ENCODE assay signal across 7 cellular contexts in the genomic region with DNA sequence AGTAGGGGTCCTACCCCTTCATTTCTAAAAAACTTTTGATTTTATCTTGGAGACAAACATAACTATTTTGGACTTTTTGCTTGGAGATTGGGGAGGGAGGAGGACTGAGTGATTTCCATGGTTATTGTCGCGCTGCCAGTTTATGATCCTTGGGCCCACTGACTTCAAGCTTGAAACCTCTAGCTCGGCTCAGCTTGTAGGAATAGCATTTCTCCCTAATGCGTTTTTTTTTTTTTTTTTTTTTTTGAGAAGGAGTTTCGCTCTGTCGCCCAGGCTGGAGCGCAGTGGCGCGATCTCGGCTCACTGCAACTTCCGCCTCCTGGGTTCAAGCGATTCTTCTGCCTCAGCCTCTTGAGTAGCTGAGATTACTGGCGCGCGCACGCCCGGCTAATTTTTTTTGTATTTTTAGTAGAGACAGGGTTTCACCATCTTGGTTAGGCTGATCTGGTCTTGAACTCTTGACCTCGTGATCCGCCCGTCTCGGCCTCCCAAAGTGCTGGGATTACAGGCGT. TPM values are rescaled to one million over a fixed set of nuclear protein-coding genes. Genes with fewer than 3 reads are reported as not detected.
DNase-seq lines count a peak whose midpoint lies in the region; ATAC-seq and TF ChIP-seq lines count a peak whose summit lies in the region.
"Not testable (repeated sequence)": the region's sequence is repeated elsewhere in the genome, so short reads cannot be mapped to it uniquely, and the experiment has no call there.

No MANE protein-coding gene starts in this region.

- peak overlapping the region; percentile 69 for H3K4me3 ChIP-seq in MM.1S (ENCODE audit: low read length)
- peak overlapping the region in 3 of 4 donors; percentile 74 to 86 (median 79) for H3K4me3 ChIP-seq in esophagus squamous epithelium
- peak overlapping the region in 2 of 3 donors; percentile 32 to 83 for H3K4me3 ChIP-seq in liver (ENCODE audit: low read depth in 1 of 3, low read length in 3 of 3)
- peak overlapping the region; percentile 94 for H3K4me3 ChIP-seq in parathyroid adenoma (ENCODE audit: low read depth, low read length)

- H3K9ac ChIP-seq in MM.1S (ENCODE audit: low read length); liver (ENCODE audit: low read depth in 1 of 2, low read length in 2 of 2); parathyroid adenoma: not testable (repeated sequence)

- not testable (repeated sequence) for H3K27me3 Mint-ChIP-seq in WTC11 (ENCODE audit: low read depth)

- not testable (repeated sequence) for TF ChIP-seq POLR2A in esophagus squamous epithelium (IDR thresholded peaks at IDR 0.05)

- H3F3A ChIP-seq in MM.1S (ENCODE audit: insufficient read depth, low read length) = not testable (repeated sequence)

- not testable (repeated sequence) for H3K9me2 ChIP-seq in MM.1S (replicated peaks; ENCODE audit: insufficient read depth, low read length)

- H3K4me2 ChIP-seq in MM.1S (ENCODE audit: low read depth, low read length) = peak overlapping the region; percentile 89
- peak overlapping the region; percentile 89 for H3K4me2 ChIP-seq in parathyroid adenoma (ENCODE audit: low read length)

- H3K4me3 Mint-ChIP-seq in WTC11 = peak overlapping the region; percentile 93

- ATAC-seq in WTC11 = not testable (repeated sequence)

- DNase-seq in GM03348 (ENCODE audit: low spot score) = peak; percentile 16
- DNase-seq in MM.1S; WTC11 (ENCODE audit: low spot score); esophagus squamous epithelium (lab: John Stamatoyannopoulos, UW): not testable (repeated sequence)
- peak; percentile 18 for DNase-seq in astrocyte of the hippocampus (ENCODE audit: low read depth, low spot score)

- peak overlapping the region; percentile 74; the same call in 1 of the 2 replicates for H3K27ac Mint-ChIP-seq in WTC11

- 90 to 92% methylated on average over 21 to 22 of the region's 22 CpGs for WGBS in esophagus squamous epithelium, 2 donors
- WGBS in liver = 92% methylated on average over 22 of the region's 22 CpGs

- TF ChIP-seq CTCF in MM.1S (IDR thresholded peaks at IDR 0.05; ENCODE audit: low read length); WTC11 (IDR thresholded peaks at IDR 0.05); esophagus squamous epithelium (IDR thresholded peaks at IDR 0.05); liver (IDR thresholded peaks at IDR 0.05; ENCODE audit: low read depth, low read length, missing input control); parathyroid adenoma (IDR thresholded peaks at IDR 0.05): not testable (repeated sequence)

- not testable (repeated sequence) for H4K20me1 ChIP-seq in MM.1S (ENCODE audit: insufficient read depth, low read length)

- not testable (repeated sequence) for H3K27ac ChIP-seq in MM.1S (ENCODE audit: low read length); parathyroid adenoma
- peak overlapping the region in 1 of 4 donors; percentile 35 for H3K27ac ChIP-seq in esophagus squamous epithelium
- peak overlapping the region in 1 of 2 donors; percentile 19 for H3K27ac ChIP-seq in liver (ENCODE audit: low read depth in 1 of 2, low read length in 2 of 2)

- H2AFZ ChIP-seq in MM.1S (ENCODE audit: low read length) = 0 out of 2 replicates have a peak overlapping the region, but pooled peaks have one; percentile 68
- H2AFZ ChIP-seq in parathyroid adenoma = not testable (repeated sequence)

- peaks cover 36% of the 10 kb centered on the region for H3K4me1 Mint-ChIP-seq in WTC11

- CTCF ChIA-PET in WTC11 (lab: Charles Lee) = interaction anchor here (0.6 kb wide), 1 partner anchor 12 kb away, joined by 3 read pairs; no protein-coding TSS in a partner anchor

- H3K79me2 ChIP-seq in MM.1S (ENCODE audit: low read length) = peaks cover 37% of the 10 kb centered on the region
- H3K79me2 ChIP-seq in parathyroid adenoma = peaks cover 12% of the 10 kb centered on the region

- POLR2A ChIA-PET in WTC11 (lab: Charles Lee) = not testable (repeated sequence)

- not testable (repeated sequence) for H3K27me3 ChIP-seq in MM.1S (replicated peaks; ENCODE audit: insufficient read depth, low read length); esophagus squamous epithelium; liver (ENCODE audit: control insufficient read depth in 4 of 4, insufficient read depth in 4 of 4, low read length in 3 of 4); parathyroid adenoma (ENCODE audit: control insufficient read depth, insufficient read depth, low read length)

- H3K9me3 Mint-ChIP-seq in WTC11 = not testable (repeated sequence)

- intact Hi-C loops in esophagus squamous epithelium (cut with DNase I) = not testable (repeated sequence)

- H3K9me3 ChIP-seq in MM.1S (replicated peaks; ENCODE audit: insufficient read depth, low read length); esophagus squamous epithelium; liver (ENCODE audit: control insufficient read depth in 4 of 4, low read length in 3 of 4); parathyroid adenoma (ENCODE audit: control insufficient read depth, low read length): not testable (repeated sequence)

- H3K4me1 ChIP-seq in MM.1S (ENCODE audit: low read length); parathyroid adenoma: not testable (repeated sequence)
- peaks cover 5 to 54% (median 18%) of the 10 kb centered on the region in 3 donors for H3K4me1 ChIP-seq in esophagus squamous epithelium
- peaks cover 11 to 52% (median 40%) of the 10 kb centered on the region in 4 donors for H3K4me1 ChIP-seq in liver (ENCODE audit: control insufficient read depth in 4 of 4, insufficient read depth in 4 of 4, low read length in 3 of 4)

- not testable (repeated sequence) for H3K36me3 ChIP-seq in MM.1S (replicated peaks; ENCODE audit: insufficient read depth, low read length); esophagus squamous epithelium; liver (ENCODE audit: control insufficient read depth in 4 of 4, insufficient read depth in 3 of 4, low read depth in 1 of 4, low read length in 3 of 4); parathyroid adenoma (ENCODE audit: control insufficient read depth, insufficient read depth, low read length)

- not testable (repeated sequence) for TF ChIP-seq RAD21 in liver (IDR thresholded peaks at IDR 0.05)

- H3K36me3 Mint-ChIP-seq in WTC11 = not testable (repeated sequence)

RNA-seq across cellular contexts. Expression of a gene that starts 1.7 kb away (rescaled TPM):
- total RNA-seq in WTC11 (2021) (25.4 to 33.3 TPM (median 27.2 TPM) in 3 replicates), esophagus squamous epithelium (10 to 100 TPM; 14.7 to 19.1 (median 17.1) TPM), liver (10 to 100 TPM in 1 of 2 donors, 1 to 10 TPM in 1; 9.2 to 21.8 TPM)
- polyA plus RNA-seq in liver = 10 to 100 TPM; 32.1 to 37.3 TPM

RNA-seq across cellular contexts. Expression of a gene that starts 33.1 kb away (rescaled TPM):
- 14.0 to 16.4 TPM (median 14.8 TPM) in 3 replicates for total RNA-seq in WTC11 (2021)
- total RNA-seq in esophagus squamous epithelium = 10 to 100 TPM in 2 of 4 donors, 1 to 10 TPM in 2; 4.2 to 41.8 (median 13.7) TPM
- total RNA-seq in liver = 100 to 1,000 TPM; 109 to 120 TPM
- polyA plus RNA-seq in liver = 100 to 1,000 TPM in 1 of 2 donors, 10 to 100 TPM in 1; 94.8 to 133 TPM
